1 cellular context compared by ENCODE assay signal in the genomic region with DNA sequence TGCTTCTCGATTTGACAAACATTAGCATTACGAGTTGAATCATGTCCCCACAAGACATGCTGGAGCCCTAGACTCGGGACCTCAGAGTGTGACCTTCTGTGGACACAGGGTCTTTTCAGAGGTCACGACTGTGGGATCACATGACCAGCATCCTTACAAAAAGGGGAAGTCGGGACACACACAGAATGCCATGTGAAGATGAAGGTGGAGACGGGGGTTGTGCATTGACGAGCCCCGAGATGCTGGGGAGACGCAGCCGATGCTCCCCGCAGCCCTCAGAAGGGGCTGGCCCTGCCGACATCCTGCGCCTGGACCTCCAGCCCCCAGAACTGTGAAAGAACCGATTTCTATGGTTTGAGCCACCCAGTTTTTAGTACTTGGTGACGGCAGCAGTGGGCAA.
TF ChIP-seq lines count a peak whose summit lies in the region.

No MANE protein-coding gene starts in this region.

TF ChIP-seq in IMR-90, 13 proteins besides CTCF, POLR2A, EP300 and RAD21:
- TF ChIP-seq MAFK (IDR thresholded peaks at IDR 0.05; ENCODE audit: low read depth, low read length) (no peak), CEBPB (IDR thresholded peaks at IDR 0.05; ENCODE audit: low read depth, low read length) (no peak)
